25 cellular contexts compared by ENCODE assay signal in the genomic region with DNA sequence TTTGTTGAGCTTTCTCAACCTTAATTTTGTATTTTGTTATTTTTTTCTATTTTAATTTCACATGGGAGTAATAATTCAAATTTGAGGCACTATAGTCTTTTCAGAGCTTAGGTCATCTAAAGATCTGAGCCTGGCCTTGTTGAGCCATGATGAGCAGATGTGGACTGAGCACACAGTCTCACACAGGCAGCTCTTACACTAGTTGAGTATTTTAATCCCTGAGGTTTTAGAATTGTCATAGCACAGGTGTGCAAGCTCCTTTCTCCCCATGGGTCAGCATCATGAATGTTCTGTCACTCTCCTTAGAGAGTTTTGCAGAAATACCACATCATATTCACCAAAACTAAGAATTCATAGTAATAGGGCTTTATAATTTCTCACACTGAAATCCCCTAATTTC. TPM values are rescaled to one million over a fixed set of nuclear protein-coding genes. Genes with fewer than 3 reads are reported as not detected.
DNase-seq lines count a peak whose midpoint lies in the region; ATAC-seq and TF ChIP-seq lines count a peak whose summit lies in the region.
"Had no signal": no experiment of that assay in that cellular context is flagged by ENCODE, and none has a peak within 500 bp of the region (broad histone marks: within the 10 kb centered on the region; RNA-seq: fewer than 3 reads in every experiment).

No MANE protein-coding gene starts in this region.

- H3K4me1 ChIP-seq in HUES48 (ENCODE audit: control insufficient read depth, insufficient read depth, low read length) (peaks cover 52% of the 10 kb centered on the region), osteoblast (ENCODE audit: insufficient read depth, low read length) (peaks cover 40% of the 10 kb centered on the region)
- H3K4me1 ChIP-seq: uterus had no signal

- POLR2A ChIA-PET in activated CD8-positive, alpha-beta T cell treated with anti-CD3 and anti-CD28 coated beads for 36 hours (lab: Charles Lee) = interaction anchor here (0.9 to 2.3 kb wide), 6 partner anchors 15 to 69 kb away, joined by 3 to 6 read pairs (median 4); no protein-coding TSS in a partner anchor
- POLR2A ChIA-PET in activated CD8-positive, alpha-beta T cell treated with anti-CD3 and anti-CD28 coated beads, Interleukin-2, amount 10 ng/mL, durations not matched to agents 7 days and 5 days (lab: Charles Lee) = interaction anchor here (0.7 to 0.9 kb wide), 2 partner anchors 30 to 62 kb away, joined by 3 read pairs; no protein-coding TSS in a partner anchor

- DNase-seq in activated CD8-positive, alpha-beta T cell treated with anti-CD3 and anti-CD28 coated beads for 36 hours = no peak
- DNase-seq in activated CD8-positive, alpha-beta T cell treated with anti-CD3 and anti-CD28 coated beads, Interleukin-2, amount 10 ng/mL, durations not matched to agents 7 days and 5 days = no peak
- peak; percentile 26 for DNase-seq in WERI-Rb-1
- no peak for DNase-seq in osteoblast (ENCODE audit: insufficient read length, low spot score, missing footprints)
- DNase-seq in NCI-H2196 treated with DMSO at 0.1 percent for 48 hours (lab: John Stamatoyannopoulos, UW; ENCODE audit: unreplicated experiment) = no peak
- no peak for DNase-seq in stimulated activated naive CD4-positive, alpha-beta T cell treated with Interleukin-2 at 50 U/mL for 16 hours (lab: John Stamatoyannopoulos, UW)
- DNase-seq: activated effector memory CD4-positive, alpha-beta T cell treated with anti-CD3 and anti-CD28 coated beads, Interleukin-2, amount 50 U/mL, for 16 hours; amniotic stem cell; caudate nucleus; erythroblast; left colon; midbrain; MV-4-11; NCI-H1930; Right ventricle myocardium superior; stimulated activated CD4-positive, alpha-beta T cell treated with anti-CD3 and anti-CD28 coated beads, Interleukin-2, amount 100 ng/mL, for 48 hours; T-cell; uterus had no signal

- TF ChIP-seq CTCF in activated CD8-positive, alpha-beta T cell treated with anti-CD3 and anti-CD28 coated beads for 36 hours (IDR thresholded peaks at IDR 0.05) = no peak
- TF ChIP-seq CTCF in WERI-Rb-1 (IDR thresholded peaks at IDR 0.05; ENCODE audit: low read depth, low read length) (no peak), osteoblast (IDR thresholded peaks at IDR 0.05; ENCODE audit: extremely low read depth, low read depth, low read length) (no peak)

- H3K9me3 ChIP-seq in HUES48 (ENCODE audit: control insufficient read depth, insufficient read depth, low read length) (no peaks in the 10 kb centered on the region), WERI-Rb-1 (ENCODE audit: severe bottlenecking) (no peaks in the 10 kb centered on the region), osteoblast (ENCODE audit: low read depth, low read length) (no peaks in the 10 kb centered on the region)
- H3K9me3 ChIP-seq: BLaER1, prostate gland, uterus had no signal

- H3K27me3 Mint-ChIP-seq in activated CD8-positive, alpha-beta T cell treated with anti-CD3 and anti-CD28 coated beads for 36 hours = no peaks in the 10 kb centered on the region
- no peaks in the 10 kb centered on the region for H3K27me3 Mint-ChIP-seq in activated CD8-positive, alpha-beta T cell treated with anti-CD3 and anti-CD28 coated beads, Interleukin-2, amount 10 ng/mL, durations not matched to agents 7 days and 5 days (ENCODE audit: low read depth)
- H3K27me3 Mint-ChIP-seq: T-cell had no signal

- no peak overlapping the region for H3K4me3 ChIP-seq in HUES48 (ENCODE audit: low read depth, low read length)
- no peak overlapping the region for H3K4me3 ChIP-seq in WERI-Rb-1 (ENCODE audit: low read depth, low read length)
- no peak overlapping the region for H3K4me3 ChIP-seq in osteoblast (ENCODE audit: insufficient read depth, low read length)
- H3K4me3 ChIP-seq: BLaER1, neural progenitor cell, prostate gland, skin epidermis, uterus had no signal

- CTCF ChIA-PET in activated CD8-positive, alpha-beta T cell treated with anti-CD3 and anti-CD28 coated beads for 36 hours (lab: Charles Lee) = interaction anchor here (0.9 to 5.3 kb wide), 10 partner anchors 9 to 81 kb away, joined by 4 to 56 read pairs (median 6); no protein-coding TSS in a partner anchor
- CTCF ChIA-PET in activated CD8-positive, alpha-beta T cell treated with anti-CD3 and anti-CD28 coated beads, Interleukin-2, amount 10 ng/mL, durations not matched to agents 7 days and 5 days (lab: Charles Lee) = interaction anchor here (0.8 to 5.2 kb wide), 6 partner anchors 12 to 82 kb away, joined by 4 to 48 read pairs (median 6); no protein-coding TSS in a partner anchor

- H4K20me1 ChIP-seq in osteoblast (ENCODE audit: insufficient read depth, low read length) = no peaks in the 10 kb centered on the region
- H4K20me1 ChIP-seq: BLaER1 had no signal

- H3K27me3 ChIP-seq in HUES48 (ENCODE audit: control insufficient read depth, insufficient read depth, low read length) = no peaks in the 10 kb centered on the region
- H3K27me3 ChIP-seq in WERI-Rb-1 (ENCODE audit: insufficient read depth, low read depth, severe bottlenecking) = no peaks in the 10 kb centered on the region
- no peaks in the 10 kb centered on the region for H3K27me3 ChIP-seq in osteoblast (ENCODE audit: insufficient read depth, low read length)
- H3K27me3 ChIP-seq: BLaER1, neural progenitor cell, uterus had no signal

- no peak overlapping the region for H3K9ac ChIP-seq in HUES48 (ENCODE audit: low read depth, low read length)
- H3K9ac ChIP-seq: BLaER1, neural progenitor cell had no signal

- H3K4me1 Mint-ChIP-seq in activated CD8-positive, alpha-beta T cell treated with anti-CD3 and anti-CD28 coated beads for 36 hours (ENCODE audit: low read depth) = peaks cover 59% of the 10 kb centered on the region
- peaks cover 43% of the 10 kb centered on the region for H3K4me1 Mint-ChIP-seq in activated CD8-positive, alpha-beta T cell treated with anti-CD3 and anti-CD28 coated beads, Interleukin-2, amount 10 ng/mL, durations not matched to agents 7 days and 5 days (ENCODE audit: low read depth)

- H3K27ac Mint-ChIP-seq in activated CD8-positive, alpha-beta T cell treated with anti-CD3 and anti-CD28 coated beads for 36 hours = peak overlapping the region; percentile 71
- H3K27ac Mint-ChIP-seq in activated CD8-positive, alpha-beta T cell treated with anti-CD3 and anti-CD28 coated beads, Interleukin-2, amount 10 ng/mL, durations not matched to agents 7 days and 5 days = no peak overlapping the region

- peak overlapping the region; percentile 58 for H3K27ac ChIP-seq in HUES48 (ENCODE audit: low read depth, low read length)
- no peak overlapping the region for H3K27ac ChIP-seq in WERI-Rb-1
- peak overlapping the region; percentile 49 for H3K27ac ChIP-seq in osteoblast (ENCODE audit: low read depth, low read length)
- H3K27ac ChIP-seq: BLaER1, HL-60, neural progenitor cell, prostate gland, skin epidermis had no signal

- H3K36me3 ChIP-seq in HUES48 (ENCODE audit: control insufficient read depth, insufficient read depth, low read length) (no peaks in the 10 kb centered on the region), WERI-Rb-1 (no peaks in the 10 kb centered on the region), osteoblast (ENCODE audit: insufficient read depth, low read length) (peaks cover 48% of the 10 kb centered on the region)
- H3K36me3 ChIP-seq: BLaER1, neural progenitor cell, prostate gland, uterus had no signal

- no peaks in the 10 kb centered on the region for H3K36me3 Mint-ChIP-seq in activated CD8-positive, alpha-beta T cell treated with anti-CD3 and anti-CD28 coated beads for 36 hours (ENCODE audit: low read depth)
- H3K36me3 Mint-ChIP-seq in activated CD8-positive, alpha-beta T cell treated with anti-CD3 and anti-CD28 coated beads, Interleukin-2, amount 10 ng/mL, durations not matched to agents 7 days and 5 days (ENCODE audit: low read depth) = no peaks in the 10 kb centered on the region
- H3K36me3 Mint-ChIP-seq: T-cell had no signal

- ATAC-seq in activated CD8-positive, alpha-beta T cell treated with anti-CD3 and anti-CD28 coated beads for 36 hours = peak; percentile 13
- ATAC-seq in activated CD8-positive, alpha-beta T cell treated with anti-CD3 and anti-CD28 coated beads, Interleukin-2, amount 10 ng/mL, durations not matched to agents 7 days and 5 days = no peak
- ATAC-seq in HG03097 (IDR thresholded peaks at IDR 0.05; ENCODE audit: low FRiP score, unreplicated experiment) = no peak
- ATAC-seq: left colon, T-cell had no signal

- no peak overlapping the region for H3K4me2 ChIP-seq in osteoblast (ENCODE audit: insufficient read depth, low read length)
- H3K4me2 ChIP-seq: BLaER1, neural progenitor cell had no signal

- no peak overlapping the region for H2AFZ ChIP-seq in osteoblast (ENCODE audit: low read length)
- H2AFZ ChIP-seq: neural progenitor cell had no signal

- intact Hi-C loops in activated CD8-positive, alpha-beta T cell treated with anti-CD3 and anti-CD28 coated beads for 36 hours (cut with micrococcal nuclease) = no loop called here

- H3K9me3 Mint-ChIP-seq in activated CD8-positive, alpha-beta T cell treated with anti-CD3 and anti-CD28 coated beads for 36 hours = no peaks in the 10 kb centered on the region
- H3K9me3 Mint-ChIP-seq in activated CD8-positive, alpha-beta T cell treated with anti-CD3 and anti-CD28 coated beads, Interleukin-2, amount 10 ng/mL, durations not matched to agents 7 days and 5 days (ENCODE audit: insufficient read depth) = no peaks in the 10 kb centered on the region
- H3K9me3 Mint-ChIP-seq: neural progenitor cell, T-cell had no signal

- no peak overlapping the region for H3K4me3 Mint-ChIP-seq in activated CD8-positive, alpha-beta T cell treated with anti-CD3 and anti-CD28 coated beads for 36 hours
- no peak overlapping the region for H3K4me3 Mint-ChIP-seq in activated CD8-positive, alpha-beta T cell treated with anti-CD3 and anti-CD28 coated beads, Interleukin-2, amount 10 ng/mL, durations not matched to agents 7 days and 5 days
- H3K4me3 Mint-ChIP-seq: neural progenitor cell, T-cell had no signal

- peaks cover 74% of the 10 kb centered on the region for H3K79me2 ChIP-seq in osteoblast (ENCODE audit: insufficient read depth, low read length)

RNA-seq across cellular contexts. Expression of gene ZBTB38, which starts 4.9 kb away (rescaled TPM):
- 10 to 100 TPM; 20.4 to 21.2 TPM for total RNA-seq in activated CD8-positive, alpha-beta T cell treated with anti-CD3 and anti-CD28 coated beads for 36 hours
- total RNA-seq in activated CD8-positive, alpha-beta T cell treated with anti-CD3 and anti-CD28 coated beads, Interleukin-2, amount 10 ng/mL, durations not matched to agents 7 days and 5 days = 10 to 100 TPM; 27.8 to 29.6 TPM
- total RNA-seq in osteoblast = 181 and 196 TPM in 2 replicates
